21 cellular contexts compared by ENCODE assay signal in genomic region chr18:13627639-13628038, GRCh38.
"Had no signal": no experiment of that assay in that cellular context is flagged by ENCODE, and none has a peak within 500 bp of the region (broad histone marks: within the 10 kb centered on the region; RNA-seq: fewer than 3 reads in every experiment).

No MANE protein-coding gene starts in this region.

- H3K4me2 ChIP-seq: smooth muscle cell had no signal

- H3K9me3 ChIP-seq: esophagus muscularis mucosa, pancreas, tibial artery had no signal

- H3K36me3 ChIP-seq: brain microvascular endothelial cell, pancreas, WERI-Rb-1 had no signal

- DNase-seq: activated CD4-positive, alpha-beta T cell treated with anti-CD3 and anti-CD28 coated beads for 1 hour; activated CD4-positive, alpha-beta T cell treated with anti-CD3 and anti-CD28 coated beads, Interleukin-2, amount 50 U/mL, for 4 hours; activated naive CD4-positive, alpha-beta T cell treated with Interleukin-2 at 50 U/mL for 16 hours; activated naive CD8-positive, alpha-beta T cell treated with anti-CD3 and anti-CD28 coated beads, Interleukin-2, amount 50 U/mL, for 24 hours; activated T-cell treated with anti-CD3 and anti-CD28 coated beads for 4 hours; aorta; brain microvascular endothelial cell; cortex of kidney; effector CD8-positive, alpha-beta T cell; heart right ventricle; kidney glomerular epithelial cell; naive thymus-derived CD4-positive, alpha-beta T cell; pancreas; stimulated activated CD4-positive, alpha-beta T cell treated with anti-CD3 and anti-CD28 coated beads, Interleukin-4, amount 100 ng/mL, for 1 hour; tibial artery; WERI-Rb-1 had no signal

- H3K27ac ChIP-seq: brain microvascular endothelial cell, esophagus muscularis mucosa, heart right ventricle, pancreas, tibial artery, WERI-Rb-1 had no signal

- H3K4me1 ChIP-seq: pancreas, tibial artery had no signal

- H3K4me3 ChIP-seq: esophagus muscularis mucosa, heart right ventricle, pancreas, smooth muscle cell, tibial artery had no signal

- H3K27me3 ChIP-seq: esophagus muscularis mucosa, heart right ventricle, pancreas, tibial artery had no signal

- ATAC-seq: activated naive CD8-positive, alpha-beta T cell treated with anti-CD3 and anti-CD28 coated beads, Interleukin-2, amount 50 U/mL, for 24 hours; activated T-helper 17 cell treated with anti-CD3 and anti-CD28 coated beads, Interleukin-2, amount 50 U/mL, for 72 hours; naive thymus-derived CD4-positive, alpha-beta T cell; pancreas; sciatic nerve; stimulated activated effector memory CD8-positive, alpha-beta T cell treated with anti-CD3 and anti-CD28 coated beads, Interleukin-12 subunit alpha, Interleukin-12 subunit beta, amount 100 ng/mL, for 72 hours had no signal
